Comparison of ENCODE assay signal across 13 cellular contexts in genomic region chr6:113530769-113531168, GRCh38.
DNase-seq lines count a peak whose midpoint lies in the region; ATAC-seq, FAIRE-seq and TF ChIP-seq lines count a peak whose summit lies in the region.
"Had no signal": no experiment of that assay in that cellular context is flagged by ENCODE, and none has a peak within 500 bp of the region (broad histone marks: within the 10 kb centered on the region; RNA-seq: fewer than 3 reads in every experiment).

No MANE protein-coding gene starts in this region.

- peak; percentile 47 for DNase-seq in H54 (ENCODE audit: insufficient read length, low spot score)
- DNase-seq in SJSA1 (ENCODE audit: low read depth in 1 of 2, low spot score in 2 of 2): peak; percentile 39 to 44
- no peak for DNase-seq in osteocyte (ENCODE audit: extremely low spot score, unreplicated experiment)
- no peak for DNase-seq in H7
- no peak for DNase-seq in Karpas-422
- DNase-seq in stimulated activated CD4-positive, alpha-beta T cell treated with anti-CD3 and anti-CD28 coated beads, Interleukin-4, amount 100 ng/mL, for 4 hours: no peak
- DNase-seq: activated CD8-positive, alpha-beta memory T cell treated with anti-CD3 and anti-CD28 coated beads, Interleukin-2, amount 50 U/mL, for 48 hours; heart left ventricle; midbrain; right cardiac atrium; upper lobe of right lung had no signal

- no peak for TF ChIP-seq POLR2A in H54 (IDR thresholded peaks at IDR 0.05; ENCODE audit: low read depth, low read length)

- H3K27me3 ChIP-seq in SJSA1 (replicated peaks) (no peaks in the 10 kb centered on the region), H7 (ENCODE audit: control insufficient read depth, insufficient read depth, low read length) (no peaks in the 10 kb centered on the region), Karpas-422 (ENCODE audit: low read length) (no peaks in the 10 kb centered on the region)
- H3K27me3 ChIP-seq: heart left ventricle, upper lobe of right lung had no signal

- H3K4me3 ChIP-seq in SJSA1 (no peak overlapping the region), H7 (ENCODE audit: insufficient read depth, low read depth, low read length) (no peak overlapping the region), Karpas-422 (ENCODE audit: low read length) (no peak overlapping the region)
- H3K4me3 ChIP-seq: heart left ventricle, upper lobe of right lung had no signal

- H3K4me2 ChIP-seq in Karpas-422 (ENCODE audit: low read depth, low read length, poor library complexity, severe bottlenecking): no peak overlapping the region

- peak; percentile 91 for FAIRE-seq in H54 (lab: Jason Lieb, UNC)

- H3K4me1 ChIP-seq in SJSA1 (replicated peaks): peaks cover 8% of the 10 kb centered on the region
- no peaks in the 10 kb centered on the region for H3K4me1 ChIP-seq in Karpas-422 (ENCODE audit: low read length)
- H3K4me1 ChIP-seq: upper lobe of right lung had no signal

- peaks cover 12% of the 10 kb centered on the region for H3K9me3 Mint-ChIP-seq in osteocyte (ENCODE audit: unreplicated experiment)

- ATAC-seq in esophagus mucosa: peak; percentile 69
- ATAC-seq in HG03280 (IDR thresholded peaks at IDR 0.05; ENCODE audit: unreplicated experiment): no peak
- ATAC-seq: right cardiac atrium, upper lobe of right lung had no signal

- H3K4me1 Mint-ChIP-seq in osteocyte (ENCODE audit: unreplicated experiment): peaks cover 20% of the 10 kb centered on the region

- no peaks in the 10 kb centered on the region for H3K9me3 ChIP-seq in SJSA1 (replicated peaks)
- H3K9me3 ChIP-seq in Karpas-422 (ENCODE audit: low read length): no peaks in the 10 kb centered on the region
- H3K9me3 ChIP-seq: heart left ventricle, upper lobe of right lung had no signal

- H3K79me2 ChIP-seq in Karpas-422 (ENCODE audit: low read length): no peaks in the 10 kb centered on the region

- no peak overlapping the region for H3K4me3 Mint-ChIP-seq in osteocyte (ENCODE audit: unreplicated experiment)

- no peaks in the 10 kb centered on the region for H3K27me3 Mint-ChIP-seq in osteocyte (ENCODE audit: unreplicated experiment)

- H3K27ac ChIP-seq in SJSA1 (no peak overlapping the region), Karpas-422 (ENCODE audit: low read length) (no peak overlapping the region)
- H3K27ac ChIP-seq: heart left ventricle, upper lobe of right lung had no signal

- no peak overlapping the region for H3K9ac ChIP-seq in Karpas-422 (ENCODE audit: low read length)

- H3K36me3 ChIP-seq in SJSA1 (no peaks in the 10 kb centered on the region), H7 (replicated peaks; ENCODE audit: control insufficient read depth, insufficient read depth, low read length) (no peaks in the 10 kb centered on the region), Karpas-422 (ENCODE audit: insufficient read depth, low read length) (no peaks in the 10 kb centered on the region)
- H3K36me3 ChIP-seq: heart left ventricle, upper lobe of right lung had no signal

- peaks cover 10% of the 10 kb centered on the region for H3K36me3 Mint-ChIP-seq in osteocyte (ENCODE audit: unreplicated experiment)

- no peak for TF ChIP-seq CTCF in osteocyte (IDR thresholded peaks at IDR 0.05)

- peak overlapping the region; percentile 74 for H3K27ac Mint-ChIP-seq in osteocyte (ENCODE audit: unreplicated experiment)

- no peaks in the 10 kb centered on the region for H4K20me1 ChIP-seq in Karpas-422 (ENCODE audit: insufficient read depth, low read depth, low read length)

- no peaks in the 10 kb centered on the region for H3K9me2 ChIP-seq in Karpas-422 (replicated peaks; ENCODE audit: insufficient read depth, low read length)

- H2AFZ ChIP-seq in Karpas-422 (ENCODE audit: low read length): no peak overlapping the region

Comparison
In these comparisons a context has a peak if more than half of its experiments do, and no peak if none do; other contexts are left out.
1. DNase-seq: peak in H54 (single experiment) and SJSA1 (2 of 2); none in osteocyte (single experiment), H7 (single experiment), Karpas-422 (single experiment) and stimulated activated CD4-positive, alpha-beta T cell treated with anti-CD3 and anti-CD28 coated beads, Interleukin-4, amount 100 ng/mL, for 4 hours (0 of 2).